Comparison of ENCODE assay signal across 8 cellular contexts in genomic region chr2:127829845-127830246, GRCh38. TPM values are rescaled to one million over a fixed set of nuclear protein-coding genes. Genes with fewer than 3 reads are reported as not detected.
DNase-seq lines count a peak whose midpoint lies in the region; ATAC-seq and TF ChIP-seq lines count a peak whose summit lies in the region.

No MANE protein-coding gene starts in this region.

- H3K4me3 ChIP-seq in endodermal cell (ENCODE audit: low read length), result no peak overlapping the region
- H3K4me3 ChIP-seq in uterus, result no peak overlapping the region

- TF ChIP-seq POLR2A in uterus (IDR thresholded peaks at IDR 0.05), result no peak

- H3K9me3 ChIP-seq in T-helper 17 cell (ENCODE audit: control insufficient read depth, low read length, poor library complexity, severe bottlenecking) (no peaks in the 10 kb centered on the region), endodermal cell (ENCODE audit: control insufficient read depth, low read length) (peaks cover 12% of the 10 kb centered on the region), uterus (no peaks in the 10 kb centered on the region)

- ATAC-seq in HG03159 (IDR thresholded peaks at IDR 0.05; ENCODE audit: unreplicated experiment), result peak; percentile 96
- ATAC-seq in T-helper 17 cell, result peak; percentile 98

- intact Hi-C loops in uterus (cut with DNase I; ENCODE audit: low total_unique reads), result no loop called here

- H3K4me1 Mint-ChIP-seq in T-helper 17 cell (peaks cover 11% of the 10 kb centered on the region), endodermal cell (no peaks in the 10 kb centered on the region)

- no peaks in the 10 kb centered on the region for H3K4me1 ChIP-seq in endodermal cell (ENCODE audit: control insufficient read depth, insufficient read depth, low read length)
- H3K4me1 ChIP-seq in uterus, result no peaks in the 10 kb centered on the region

- H3K27ac Mint-ChIP-seq in T-helper 17 cell (peak overlapping the region; percentile 80), endodermal cell (no peak overlapping the region)

- peak; percentile 44 for DNase-seq in DMS53 (lab: John Stamatoyannopoulos, UW)
- no peak for DNase-seq in DMS53 treated with DMSO at 0.1 percent for 48 hours (lab: John Stamatoyannopoulos, UW; ENCODE audit: unreplicated experiment)
- DNase-seq in T-helper 17 cell, result peak in 2 of 3 donors; percentile 22 to 35
- peak; percentile 53 for DNase-seq in endodermal cell
- peak; percentile 20 to 63 for DNase-seq in stimulated activated CD8-positive, alpha-beta memory T cell treated with anti-CD3 and anti-CD28 coated beads, Interleukin-7, amount 100 ng/mL, for 48 hours (ENCODE audit: extremely low read depth in 1 of 2, low read depth in 1 of 2)
- DNase-seq in uterus, result no peak
- DNase-seq in NCI-H226, result no peak

- H3K27ac ChIP-seq in endodermal cell (ENCODE audit: low read depth, low read length) (no peak overlapping the region), uterus (no peak overlapping the region)

- H3K36me3 ChIP-seq in endodermal cell (ENCODE audit: control insufficient read depth, insufficient read depth, low read length) (no peaks in the 10 kb centered on the region), uterus (no peaks in the 10 kb centered on the region)

- H3K4me3 Mint-ChIP-seq in T-helper 17 cell, result peak overlapping the region; percentile 61
- H3K4me3 Mint-ChIP-seq in endodermal cell, result no peak overlapping the region

- H3K27me3 ChIP-seq in endodermal cell (ENCODE audit: control insufficient read depth, insufficient read depth, low read length, poor library complexity, severe bottlenecking), result no peaks in the 10 kb centered on the region
- no peaks in the 10 kb centered on the region for H3K27me3 ChIP-seq in uterus

- TF ChIP-seq CTCF in endodermal cell (conservative IDR thresholded peaks at IDR 0.05), result no peak
- TF ChIP-seq CTCF in uterus (IDR thresholded peaks at IDR 0.05), result no peak

- H3K9me3 Mint-ChIP-seq in endodermal cell, result peaks cover 46% of the 10 kb centered on the region

- peaks cover 2% of the 10 kb centered on the region for H3K36me3 Mint-ChIP-seq in T-helper 17 cell (ENCODE audit: low read depth)
- peaks cover 8% of the 10 kb centered on the region for H3K36me3 Mint-ChIP-seq in endodermal cell (ENCODE audit: low read depth)

- no peak overlapping the region for H3K9ac ChIP-seq in endodermal cell (ENCODE audit: extremely low read depth, low read length, poor library complexity, severe bottlenecking)

- 61 to 79% methylated on average over 4 to 5 of the region's 5 CpGs for WGBS in endodermal cell (ENCODE audit: insufficient coverage in 1 of 2, insufficient read length in 1 of 2), 2 experiments

- H3K27me3 Mint-ChIP-seq in T-helper 17 cell, result no peaks in the 10 kb centered on the region
- H3K27me3 Mint-ChIP-seq in endodermal cell (ENCODE audit: insufficient read depth), result no peaks in the 10 kb centered on the region

RNA-seq across cellular contexts. Expression of gene WDR33, which starts 18.9 kb away (rescaled TPM):
- total RNA-seq in T-helper 17 cell (10 to 100 TPM; 55.2 to 61.8 TPM), endodermal cell (10 to 100 TPM; 76.3 to 82.5 TPM), uterus (10 to 100 TPM; 27.4 to 98.2 (median 59.7) TPM)
- 38.9 TPM for polyA plus RNA-seq in endodermal cell (2013, experiment 1 of 2)
- polyA plus RNA-seq in endodermal cell (2013, experiment 2 of 2), result 39.7 TPM

RNA-seq across cellular contexts. Expression of gene POLR2D, which starts 28.1 kb away (rescaled TPM):
- total RNA-seq in T-helper 17 cell (10 to 100 TPM; 19.6 to 29.7 TPM), endodermal cell (10 to 100 TPM; 56.1 to 70.4 TPM), uterus (10 to 100 TPM in 2 of 4 donors, 1 to 10 TPM in 2; 3.3 to 38.5 (median 15.5) TPM)
- polyA plus RNA-seq in endodermal cell (2013, experiment 1 of 2), result 53.0 TPM
- polyA plus RNA-seq in endodermal cell (2013, experiment 2 of 2), result 55.3 TPM

RNA-seq across cellular contexts. Expression of gene AMMECR1L, which starts 55.9 kb away (rescaled TPM):
- total RNA-seq in T-helper 17 cell (10 to 100 TPM; 15.6 to 17.0 TPM), endodermal cell (10 to 100 TPM; 21.7 to 22.0 TPM), uterus (10 to 100 TPM in 2 of 4 donors, 1 to 10 TPM in 2; 5.4 to 20.4 (median 13.7) TPM)
- polyA plus RNA-seq in endodermal cell (2013, experiment 1 of 2), result 18.1 TPM
- polyA plus RNA-seq in endodermal cell (2013, experiment 2 of 2), result 18.5 TPM

Comparison
In these comparisons a context has a peak if more than half of its experiments do, and no peak if none do; other contexts are left out.
1. DNase-seq: peak in DMS53 (single experiment), T-helper 17 cell (2 of 3), endodermal cell (single experiment) and stimulated activated CD8-positive, alpha-beta memory T cell treated with anti-CD3 and anti-CD28 coated beads, Interleukin-7, amount 100 ng/mL, for 48 hours (2 of 2); none in DMS53 treated with DMSO at 0.1 percent for 48 hours (single experiment), uterus (0 of 2) and NCI-H226 (single experiment).